ENCODE assay signal across 20 cellular contexts in the genomic region with DNA sequence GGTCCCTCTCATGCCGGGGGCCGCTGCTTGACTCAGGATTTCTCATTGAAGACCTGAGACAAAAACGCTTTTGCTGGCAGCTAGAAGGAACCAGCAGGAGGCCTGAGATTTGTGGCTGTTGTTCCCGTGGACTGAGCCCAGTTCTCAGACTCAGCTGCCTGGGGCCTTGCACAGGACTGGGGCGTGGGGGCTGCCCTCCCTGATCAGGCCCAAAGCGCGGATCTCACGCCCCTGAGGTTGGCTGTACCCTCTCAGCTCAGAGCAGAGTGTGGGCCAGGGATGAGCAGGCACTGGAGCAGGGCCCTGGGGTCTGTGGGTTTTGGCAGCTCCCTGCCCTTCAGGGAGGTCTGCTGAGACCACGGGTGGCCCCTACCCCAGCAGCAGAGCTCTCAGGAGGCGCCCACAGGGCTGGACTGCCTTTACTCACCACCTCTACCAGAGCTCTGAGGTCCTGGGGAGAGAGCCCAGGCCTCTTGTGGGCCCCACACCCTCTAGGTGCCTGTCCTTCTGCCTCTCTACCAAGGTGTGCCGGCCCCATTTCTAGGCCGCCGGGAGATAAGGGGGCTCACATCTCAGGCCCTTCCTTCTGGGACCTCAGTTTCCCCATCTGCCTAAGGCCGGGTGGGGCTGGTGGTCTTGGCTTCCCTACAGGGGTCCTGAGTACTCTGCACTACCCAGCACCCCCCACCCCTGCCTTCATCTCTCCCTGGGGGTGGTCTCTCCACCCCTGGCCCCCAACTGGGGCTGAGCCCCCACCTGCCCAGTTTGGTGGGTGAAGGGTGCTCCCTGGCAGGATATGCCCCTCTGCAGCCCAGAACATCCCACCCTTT. TPM values are rescaled to one million over a fixed set of nuclear protein-coding genes. Genes with fewer than 3 reads are reported as not detected.
DNase-seq lines count a peak whose midpoint lies in the region; ATAC-seq, FAIRE-seq and TF ChIP-seq lines count a peak whose summit lies in the region.
"Had no signal": no experiment of that assay in that cellular context is flagged by ENCODE, and none has a peak within 500 bp of the region (broad histone marks: within the 10 kb centered on the region; RNA-seq: fewer than 3 reads in every experiment).

No MANE protein-coding gene starts in this region.

- no peak overlapping the region for H3K4me3 ChIP-seq in right cardiac atrium (ENCODE audit: low read length)
- no peak overlapping the region for H3K4me3 ChIP-seq in K562
- H3K4me3 ChIP-seq in uterus, result no peak overlapping the region
- H3K4me3 ChIP-seq: gastrocnemius medialis, smooth muscle cell had no signal

- no peak for FAIRE-seq in K562 (lab: Jason Lieb, UNC)
- FAIRE-seq: GM19239 had no signal

- WGBS in right cardiac atrium, result 96% methylated on average over 14 of the region's 14 CpGs
- 10% methylated on average over 13 of the region's 14 CpGs for WGBS in K562 (ENCODE audit: insufficient coverage, low coverage, missing lambda C conversion rate)

- peaks cover 8% of the 10 kb centered on the region; the same call in 1 of the 2 replicates for H4K20me1 ChIP-seq in K562 (replicated peaks; ENCODE audit: control insufficient read depth, insufficient read depth, low read length)

- H3K9ac ChIP-seq in K562 (ENCODE audit: insufficient read depth in 1 of 2, low read depth in 2 of 2, low read length in 2 of 2), result 0 out of 4 replicates have a peak overlapping the region, but pooled peaks of 1 of the 2 experiments have one; percentile 14

- H3K36me3 Mint-ChIP-seq in natural killer cell treated with Interleukin-12 subunit alpha and Interleukin-12 subunit beta and Interleukin-15 and Interleukin-18, amount 100 ng/mL, for 72 hours, result no peaks in the 10 kb centered on the region

- no peak overlapping the region for H3K4me2 ChIP-seq in K562 (ENCODE audit: insufficient read depth, low read length)
- H3K4me2 ChIP-seq: smooth muscle cell had no signal

- H3K9me3 ChIP-seq in right cardiac atrium (ENCODE audit: control insufficient read depth, low read length) (no peaks in the 10 kb centered on the region), K562 (replicated peaks; ENCODE audit: control insufficient read depth, insufficient read depth, low read depth, low read length) (no peaks in the 10 kb centered on the region), uterus (no peaks in the 10 kb centered on the region)
- H3K9me3 ChIP-seq: gastrocnemius medialis had no signal

- no TSS peak for BruUV-seq in K562 (replicated peaks; lab: Mats Ljungman, UMichigan)

- H3K9me3 Mint-ChIP-seq in natural killer cell treated with Interleukin-12 subunit alpha and Interleukin-12 subunit beta and Interleukin-15 and Interleukin-18, amount 100 ng/mL, for 72 hours, result no peaks in the 10 kb centered on the region
- H3K9me3 Mint-ChIP-seq: dendritic cell treated with granulocyte-macrophage colony-stimulating factor and Interleukin-4, amounts not matched to agents 40 ng/mL and 50 ng/mL, for 4 days had no signal

- no peak for TF ChIP-seq RAD21 in K562 (CRISPR knock-in tag; conservative IDR thresholded peaks at IDR 0.05 in 1 of 2, IDR thresholded peaks at IDR 0.05 in 1 of 2)

- no peaks in the 10 kb centered on the region for H3K27me3 Mint-ChIP-seq in natural killer cell treated with Interleukin-12 subunit alpha and Interleukin-12 subunit beta and Interleukin-15 and Interleukin-18, amount 100 ng/mL, for 72 hours
- H3K27me3 Mint-ChIP-seq: activated naive CD8-positive, alpha-beta T cell; dendritic cell treated with granulocyte-macrophage colony-stimulating factor and Interleukin-4, amounts not matched to agents 40 ng/mL and 50 ng/mL, for 4 days had no signal

- no peaks in the 10 kb centered on the region for H3K79me2 ChIP-seq in K562 (ENCODE audit: control insufficient read depth, insufficient read depth, low read length)

- CTCF ChIA-PET in K562 (lab: Yijun Ruan, JAX; ENCODE audit: low intra/inter-chr PET ratio), result no interaction called here

- POLR2A ChIA-PET in K562 (lab: Yijun Ruan, JAX), result interaction anchor here (0.6 kb wide), 1 partner anchor 114 kb away, joined by 3 read pairs; no protein-coding TSS in a partner anchor

- ATAC-seq in right cardiac atrium, result no peak
- ATAC-seq in K562, result peak; percentile 12
- no peak for ATAC-seq in natural killer cell treated with Interleukin-12 subunit alpha and Interleukin-12 subunit beta and Interleukin-15 and Interleukin-18, amount 100 ng/mL, for 72 hours
- no peak for ATAC-seq in GM21390 (IDR thresholded peaks at IDR 0.05; ENCODE audit: unreplicated experiment)
- ATAC-seq: gastrocnemius medialis had no signal

- H3K4me3 Mint-ChIP-seq in natural killer cell treated with Interleukin-12 subunit alpha and Interleukin-12 subunit beta and Interleukin-15 and Interleukin-18, amount 100 ng/mL, for 72 hours, result no peak overlapping the region
- H3K4me3 Mint-ChIP-seq: activated naive CD8-positive, alpha-beta T cell; dendritic cell treated with granulocyte-macrophage colony-stimulating factor and Interleukin-4, amounts not matched to agents 40 ng/mL and 50 ng/mL, for 4 days had no signal

- in situ Hi-C loops in K562 (cut with MboI), result no loop called here

- no peak for TF ChIP-seq EP300 in K562 (IDR thresholded peaks at IDR 0.05; ENCODE audit: low read length)

- intact Hi-C loops in cardiac septum (cut with DNase I) (no loop called here), right cardiac atrium (cut with DNase I) (no loop called here), K562 (cut with micrococcal nuclease) (no loop called here), uterus (cut with DNase I; ENCODE audit: low total_unique reads) (no loop called here)

- H3K36me3 ChIP-seq in K562 (ENCODE audit: control insufficient read depth, insufficient read depth, low read length) (no peaks in the 10 kb centered on the region), uterus (no peaks in the 10 kb centered on the region)
- H3K36me3 ChIP-seq: brain microvascular endothelial cell had no signal

- no peak overlapping the region for H2AFZ ChIP-seq in K562 (ENCODE audit: low read depth, low read length)

- H3K9me1 ChIP-seq in K562 (ENCODE audit: control insufficient read depth, insufficient read depth, low read length), result no peaks in the 10 kb centered on the region

- no peak for TF ChIP-seq POLR2A in K562 (conservative IDR thresholded peaks at IDR 0.05)
- TF ChIP-seq POLR2A in uterus (IDR thresholded peaks at IDR 0.05), result no peak

- TF ChIP-seq CTCF in K562 (IDR thresholded peaks at IDR 0.05 in 2 of 3, conservative IDR thresholded peaks at IDR 0.05 in 1 of 3; ENCODE audit: insufficient read depth in 2 of 3, low read depth in 1 of 3, low read length in 3 of 3), result no peak
- TF ChIP-seq CTCF in uterus (IDR thresholded peaks at IDR 0.05), result no peak

- no peaks in the 10 kb centered on the region for H3K27me3 ChIP-seq in right cardiac atrium (ENCODE audit: control insufficient read depth, insufficient read depth)
- H3K27me3 ChIP-seq in K562 (ENCODE audit: control insufficient read depth in 2 of 2, insufficient read depth in 2 of 2, low read length in 2 of 2), result peaks cover 30 to 63% of the 10 kb centered on the region in 2 experiments
- H3K27me3 ChIP-seq in uterus, result no peaks in the 10 kb centered on the region
- H3K27me3 ChIP-seq: brain microvascular endothelial cell, gastrocnemius medialis had no signal

- no peak overlapping the region for H3K27ac Mint-ChIP-seq in natural killer cell treated with Interleukin-12 subunit alpha and Interleukin-12 subunit beta and Interleukin-15 and Interleukin-18, amount 100 ng/mL, for 72 hours
- H3K27ac Mint-ChIP-seq: activated naive CD8-positive, alpha-beta T cell; dendritic cell treated with granulocyte-macrophage colony-stimulating factor and Interleukin-4, amounts not matched to agents 40 ng/mL and 50 ng/mL, for 4 days had no signal

- H3K4me1 ChIP-seq in right cardiac atrium (ENCODE audit: control insufficient read depth, insufficient read depth, low read length) (no peaks in the 10 kb centered on the region), K562 (replicated peaks in 1 of 2; ENCODE audit: control insufficient read depth in 2 of 2, insufficient read depth in 2 of 2, low read length in 2 of 2) (peaks cover 0 to 41% of the 10 kb centered on the region in 2 experiments; a peak in 2 of 5 replicates), uterus (no peaks in the 10 kb centered on the region)
- H3K4me1 ChIP-seq: gastrocnemius medialis had no signal

- H3K27ac ChIP-seq in right cardiac atrium (ENCODE audit: low read length) (no peak overlapping the region), K562 (ENCODE audit: extremely low read depth, low read depth, low read length) (no peak overlapping the region), uterus (no peak overlapping the region)
- H3K27ac ChIP-seq: brain microvascular endothelial cell, gastrocnemius medialis had no signal

- DNase-seq in cardiac septum (ENCODE audit: low spot score) (peak; percentile 62), right cardiac atrium (no peak), K562 (ENCODE audit: extremely low read depth in 1 of 4, low spot score in 3 of 4) (no peak), uterus (peak; percentile 7 to 9), AML-193 (lab: John Stamatoyannopoulos, UW) (no peak), NCI-H510A treated with DMSO at 0.1 percent for 48 hours (lab: John Stamatoyannopoulos, UW) (no peak)
- peak; percentile 53 for DNase-seq in natural killer cell treated with Interleukin-12 subunit alpha and Interleukin-12 subunit beta and Interleukin-15 and Interleukin-18, amount 100 ng/mL, for 72 hours (ENCODE audit: low spot score)
- DNase-seq: brain microvascular endothelial cell; Calu3; gastrocnemius medialis; KBM-7; NCI-H2029 treated with DMSO at 0.1 percent for 48 hours; NCI-H446 treated with DMSO at 0.1 percent for 48 hours; SHP77; stimulated activated CD4-positive, alpha-beta T cell treated with anti-CD3 and anti-CD28 coated beads, Interleukin-4, amount 100 ng/mL, for 4 hours had no signal

- peaks cover 0 to 3% of the 10 kb centered on the region in 2 donors for H3K4me1 Mint-ChIP-seq in natural killer cell treated with Interleukin-12 subunit alpha and Interleukin-12 subunit beta and Interleukin-15 and Interleukin-18, amount 100 ng/mL, for 72 hours (ENCODE audit: low read depth in 2 of 2)

RNA-seq across cellular contexts. Expression of a gene that starts 5.6 kb away (rescaled TPM):
- total RNA-seq in cardiac septum, result 1.1 TPM
- total RNA-seq in right cardiac atrium, result under 1 TPM; 0.23 to 0.40 (median 0.34) TPM
- 0.20 TPM for polyA plus RNA-seq in right cardiac atrium
- total RNA-seq in K562 (2011; cell fraction: chromatin; rRNA removed; ENCODE audit: low replicate concordance), result 0.37 and 1.5 TPM in 2 replicates
- total RNA-seq in K562 (2011; cell fraction: nucleolus; rRNA removed), result 0.53 and 1.0 TPM in 2 replicates
- total RNA-seq in K562 (2011; cell fraction: nucleoplasm; rRNA removed), result 0.23 and 0.51 TPM in 2 replicates
- total RNA-seq in K562 (2014; rRNA removed), result 0.12 TPM in 1 of 2 replicates, not detected in the other
- total RNA-seq in K562 (2014; rRNA removed; fragmentation: Illumina TruSeq; extraction: Trizol), result 0.04 TPM in 1 of 2 replicates, not detected in the other
- total RNA-seq in K562 (2015; rRNA removed; fragmentation: Illumina TruSeq; extraction: Trizol), result 0.07 TPM in 1 of 2 replicates, not detected in the other
- total RNA-seq in K562 (2021), result 0.09 TPM in 1 of 2 replicates, not detected in the other
- polyA plus RNA-seq in K562 (2011; rRNA removed), result not detected in 2 replicates
- polyA plus RNA-seq in K562 (2011; cell fraction: cytosol; rRNA removed), result 0.01 and 0.09 TPM in 2 replicates
- 0.27 and 0.28 TPM in 2 replicates for polyA plus RNA-seq in K562 (2011; cell fraction: nucleus; rRNA removed)
- polyA plus RNA-seq in K562 (2012), result 0.05 and 0.29 TPM in 2 replicates
- not detected in 2 replicates for polyA plus RNA-seq in K562 (2014; fragmentation: Illumina TruSeq; extraction: Trizol)
- polyA plus RNA-seq in K562 (2014; fragmentation: Nextera tagmentation; extraction: Ambion mirVana), result not detected
- polyA plus RNA-seq in K562 (2014; rRNA removed), result not detected in 2 replicates
- polyA minus RNA-seq in K562 (2011; rRNA and poly(A)+ RNA removed), result not detected in 2 replicates
- not detected in 2 replicates for polyA minus RNA-seq in K562 (2011; cell fraction: cytosol; rRNA and poly(A)+ RNA removed)
- polyA minus RNA-seq in K562 (2011; cell fraction: nucleus; rRNA and poly(A)+ RNA removed), result 0.27 and 0.56 TPM in 2 replicates
- 1 to 10 TPM; 1.8 to 2.0 TPM for total RNA-seq in natural killer cell treated with Interleukin-12 subunit alpha and Interleukin-12 subunit beta and Interleukin-15 and Interleukin-18, amount 100 ng/mL, for 72 hours
- total RNA-seq in uterus, result 1 to 10 TPM in 3 of 4 donors, not detected in 1; 1.3 to 3.3 (median 2.1) TPM

RNA-seq across cellular contexts. Expression of a gene that starts 38.3 kb away (rescaled TPM):
- total RNA-seq in cardiac septum (19.1 TPM), right cardiac atrium (10 to 100 TPM; 11.6 to 18.2 (median 14.6) TPM), K562 (2014; rRNA removed) (3.6 and 4.7 TPM in 2 replicates), K562 (2014; rRNA removed; fragmentation: Illumina TruSeq; extraction: Trizol) (5.7 and 6.4 TPM in 2 replicates), K562 (2015; rRNA removed; fragmentation: Illumina TruSeq; extraction: Trizol) (6.3 and 6.4 TPM in 2 replicates), K562 (2021) (6.8 and 8.8 TPM in 2 replicates), uterus (10 to 100 TPM in 3 of 4 donors, 1 to 10 TPM in 1; 3.5 to 63.8 (median 40.1) TPM)
- polyA plus RNA-seq in right cardiac atrium (20.8 TPM), K562 (2011; rRNA removed) (4.3 and 5.8 TPM in 2 replicates), K562 (2014; fragmentation: Illumina TruSeq; extraction: Trizol) (5.5 and 6.4 TPM in 2 replicates), K562 (2014; fragmentation: Nextera tagmentation; extraction: Ambion mirVana) (under 1 TPM; 0.30 to 0.42 TPM), K562 (2014; rRNA removed) (4.2 and 5.1 TPM in 2 replicates)
- total RNA-seq in K562 (2011; cell fraction: chromatin; rRNA removed; ENCODE audit: low replicate concordance), result 25.8 and 36.7 TPM in 2 replicates
- total RNA-seq in K562 (2011; cell fraction: nucleolus; rRNA removed), result 16.2 and 16.6 TPM in 2 replicates
- total RNA-seq in K562 (2011; cell fraction: nucleoplasm; rRNA removed), result 13.2 and 16.0 TPM in 2 replicates
- 2.0 and 3.4 TPM in 2 replicates for polyA plus RNA-seq in K562 (2011; cell fraction: cytosol; rRNA removed)
- 14.7 and 18.5 TPM in 2 replicates for polyA plus RNA-seq in K562 (2011; cell fraction: nucleus; rRNA removed)
- polyA plus RNA-seq in K562 (2012), result 8.1 and 12.4 TPM in 2 replicates
- 4.5 and 5.3 TPM in 2 replicates for polyA minus RNA-seq in K562 (2011; rRNA and poly(A)+ RNA removed)
- 6.0 and 15.5 TPM in 2 replicates for polyA minus RNA-seq in K562 (2011; cell fraction: cytosol; rRNA and poly(A)+ RNA removed)
- 16.2 and 16.4 TPM in 2 replicates for polyA minus RNA-seq in K562 (2011; cell fraction: nucleus; rRNA and poly(A)+ RNA removed)
- total RNA-seq in natural killer cell treated with Interleukin-12 subunit alpha and Interleukin-12 subunit beta and Interleukin-15 and Interleukin-18, amount 100 ng/mL, for 72 hours, result 1 to 10 TPM; 1.9 to 7.0 TPM

Comparison
In these comparisons a context has a peak if more than half of its experiments do, and no peak if none do; other contexts are left out.
1. DNase-seq: peak in cardiac septum (single experiment), natural killer cell treated with Interleukin-12 subunit alpha and Interleukin-12 subunit beta and Interleukin-15 and Interleukin-18, amount 100 ng/mL, for 72 hours (single experiment) and uterus (2 of 2); none in right cardiac atrium (0 of 3), K562 (0 of 4), AML-193 (0 of 2) and NCI-H510A treated with DMSO at 0.1 percent for 48 hours (single experiment).